ENCODE assay signal across 1 cellular context in the genomic region with DNA sequence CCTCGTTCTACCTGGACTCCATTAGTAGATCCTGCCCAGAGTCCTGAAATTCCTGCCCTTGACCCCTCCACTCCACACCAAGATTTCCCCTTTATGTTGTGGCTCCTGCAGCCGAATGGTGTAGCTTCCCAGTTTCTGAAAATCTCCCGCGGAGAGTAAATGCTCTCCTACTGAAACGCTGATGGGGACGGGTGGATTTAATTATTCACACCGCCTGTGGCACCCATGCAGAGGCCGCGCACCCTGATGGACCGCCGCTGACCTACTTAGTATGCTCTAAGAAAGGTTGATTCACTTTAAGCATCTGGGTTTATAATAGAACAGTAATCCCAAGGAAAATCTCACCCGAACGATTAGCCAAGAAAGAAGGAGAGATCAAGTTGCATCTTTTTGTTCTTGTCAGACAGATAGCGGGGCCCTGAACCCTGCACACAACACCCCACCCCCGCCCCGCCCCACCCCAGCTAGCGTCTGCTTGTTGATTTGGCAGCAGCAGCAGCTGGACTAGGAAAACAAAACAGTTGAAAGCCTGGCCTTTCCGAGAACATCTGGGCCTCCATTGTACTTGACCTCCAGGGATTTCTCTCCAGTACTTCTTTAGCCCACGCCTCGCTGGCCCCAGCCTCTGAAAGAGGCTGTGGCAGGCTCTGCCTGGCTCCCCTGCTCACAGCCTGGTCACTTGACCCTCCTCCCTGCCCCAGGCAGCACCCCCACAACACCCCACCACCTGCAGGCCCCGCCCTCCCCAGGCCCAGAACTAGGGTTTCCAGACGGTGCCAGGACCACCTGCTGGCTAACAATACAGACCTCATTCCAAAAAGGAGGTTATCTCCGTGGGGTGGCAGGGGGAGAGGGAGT.
TF ChIP-seq lines count a peak whose summit lies in the region.

No MANE protein-coding gene starts in this region.

TF ChIP-seq in GM23338, 12 proteins besides CTCF, POLR2A, EP300 and RAD21 (continued from another document):
- TF ChIP-seq, protein P1, sequence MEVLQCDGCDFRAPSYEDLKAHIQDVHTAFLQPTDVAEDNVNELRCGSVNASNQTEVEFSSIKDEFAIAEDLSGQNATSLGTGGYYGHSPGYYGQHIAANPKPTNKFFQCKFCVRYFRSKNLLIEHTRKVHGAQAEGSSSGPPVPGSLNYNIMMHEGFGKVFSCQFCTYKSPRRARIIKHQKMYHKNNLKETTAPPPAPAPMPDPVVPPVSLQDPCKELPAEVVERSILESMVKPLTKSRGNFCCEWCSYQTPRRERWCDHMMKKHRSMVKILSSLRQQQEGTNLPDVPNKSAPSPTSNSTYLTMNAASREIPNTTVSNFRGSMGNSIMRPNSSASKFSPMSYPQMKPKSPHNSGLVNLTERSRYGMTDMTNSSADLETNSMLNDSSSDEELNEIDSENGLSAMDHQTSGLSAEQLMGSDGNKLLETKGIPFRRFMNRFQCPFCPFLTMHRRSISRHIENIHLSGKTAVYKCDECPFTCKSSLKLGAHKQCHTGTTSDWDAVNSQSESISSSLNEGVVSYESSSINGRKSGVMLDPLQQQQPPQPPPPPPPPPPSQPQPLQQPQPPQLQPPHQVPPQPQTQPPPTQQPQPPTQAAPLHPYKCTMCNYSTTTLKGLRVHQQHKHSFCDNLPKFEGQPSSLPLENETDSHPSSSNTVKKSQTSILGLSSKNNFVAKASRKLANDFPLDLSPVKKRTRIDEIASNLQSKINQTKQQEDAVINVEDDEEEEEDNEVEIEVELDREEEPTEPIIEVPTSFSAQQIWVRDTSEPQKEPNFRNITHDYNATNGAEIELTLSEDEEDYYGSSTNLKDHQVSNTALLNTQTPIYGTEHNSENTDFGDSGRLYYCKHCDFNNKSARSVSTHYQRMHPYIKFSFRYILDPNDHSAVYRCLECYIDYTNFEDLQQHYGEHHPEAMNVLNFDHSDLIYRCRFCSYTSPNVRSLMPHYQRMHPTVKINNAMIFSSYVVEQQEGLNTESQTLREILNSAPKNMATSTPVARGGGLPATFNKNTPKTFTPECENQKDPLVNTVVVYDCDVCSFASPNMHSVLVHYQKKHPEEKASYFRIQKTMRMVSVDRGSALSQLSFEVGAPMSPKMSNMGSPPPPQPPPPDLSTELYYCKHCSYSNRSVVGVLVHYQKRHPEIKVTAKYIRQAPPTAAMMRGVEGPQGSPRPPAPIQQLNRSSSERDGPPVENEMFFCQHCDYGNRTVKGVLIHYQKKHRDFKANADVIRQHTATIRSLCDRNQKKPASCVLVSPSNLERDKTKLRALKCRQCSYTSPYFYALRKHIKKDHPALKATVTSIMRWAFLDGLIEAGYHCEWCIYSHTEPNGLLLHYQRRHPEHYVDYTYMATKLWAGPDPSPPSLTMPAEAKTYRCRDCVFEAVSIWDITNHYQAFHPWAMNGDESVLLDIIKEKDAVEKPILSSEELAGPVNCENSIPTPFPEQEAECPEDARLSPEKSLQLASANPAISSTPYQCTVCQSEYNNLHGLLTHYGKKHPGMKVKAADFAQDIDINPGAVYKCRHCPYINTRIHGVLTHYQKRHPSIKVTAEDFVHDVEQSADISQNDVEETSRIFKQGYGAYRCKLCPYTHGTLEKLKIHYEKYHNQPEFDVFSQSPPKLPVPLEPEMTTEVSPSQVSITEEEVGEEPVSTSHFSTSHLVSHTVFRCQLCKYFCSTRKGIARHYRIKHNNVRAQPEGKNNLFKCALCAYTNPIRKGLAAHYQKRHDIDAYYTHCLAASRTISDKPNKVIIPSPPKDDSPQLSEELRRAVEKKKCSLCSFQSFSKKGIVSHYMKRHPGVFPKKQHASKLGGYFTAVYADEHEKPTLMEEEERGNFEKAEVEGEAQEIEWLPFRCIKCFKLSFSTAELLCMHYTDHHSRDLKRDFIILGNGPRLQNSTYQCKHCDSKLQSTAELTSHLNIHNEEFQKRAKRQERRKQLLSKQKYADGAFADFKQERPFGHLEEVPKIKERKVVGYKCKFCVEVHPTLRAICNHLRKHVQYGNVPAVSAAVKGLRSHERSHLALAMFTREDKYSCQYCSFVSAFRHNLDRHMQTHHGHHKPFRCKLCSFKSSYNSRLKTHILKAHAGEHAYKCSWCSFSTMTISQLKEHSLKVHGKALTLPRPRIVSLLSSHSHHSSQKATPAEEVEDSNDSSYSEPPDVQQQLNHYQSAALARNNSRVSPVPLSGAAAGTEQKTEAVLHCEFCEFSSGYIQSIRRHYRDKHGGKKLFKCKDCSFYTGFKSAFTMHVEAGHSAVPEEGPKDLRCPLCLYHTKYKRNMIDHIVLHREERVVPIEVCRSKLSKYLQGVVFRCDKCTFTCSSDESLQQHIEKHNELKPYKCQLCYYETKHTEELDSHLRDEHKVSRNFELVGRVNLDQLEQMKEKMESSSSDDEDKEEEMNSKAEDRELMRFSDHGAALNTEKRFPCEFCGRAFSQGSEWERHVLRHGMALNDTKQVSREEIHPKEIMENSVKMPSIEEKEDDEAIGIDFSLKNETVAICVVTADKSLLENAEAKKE (CRISPR knock-in tag; IDR thresholded peaks at IDR 0.05): no peak
- TF ChIP-seq POLR2AphosphoS5 (IDR thresholded peaks at IDR 0.05; ENCODE audit: low read depth): no peak
- TF ChIP-seq JUNB (IDR thresholded peaks at IDR 0.05; ENCODE audit: unreplicated experiment): no peak
- TF ChIP-seq ETS1 (IDR thresholded peaks at IDR 0.05): no peak
- TF ChIP-seq, protein P2, sequence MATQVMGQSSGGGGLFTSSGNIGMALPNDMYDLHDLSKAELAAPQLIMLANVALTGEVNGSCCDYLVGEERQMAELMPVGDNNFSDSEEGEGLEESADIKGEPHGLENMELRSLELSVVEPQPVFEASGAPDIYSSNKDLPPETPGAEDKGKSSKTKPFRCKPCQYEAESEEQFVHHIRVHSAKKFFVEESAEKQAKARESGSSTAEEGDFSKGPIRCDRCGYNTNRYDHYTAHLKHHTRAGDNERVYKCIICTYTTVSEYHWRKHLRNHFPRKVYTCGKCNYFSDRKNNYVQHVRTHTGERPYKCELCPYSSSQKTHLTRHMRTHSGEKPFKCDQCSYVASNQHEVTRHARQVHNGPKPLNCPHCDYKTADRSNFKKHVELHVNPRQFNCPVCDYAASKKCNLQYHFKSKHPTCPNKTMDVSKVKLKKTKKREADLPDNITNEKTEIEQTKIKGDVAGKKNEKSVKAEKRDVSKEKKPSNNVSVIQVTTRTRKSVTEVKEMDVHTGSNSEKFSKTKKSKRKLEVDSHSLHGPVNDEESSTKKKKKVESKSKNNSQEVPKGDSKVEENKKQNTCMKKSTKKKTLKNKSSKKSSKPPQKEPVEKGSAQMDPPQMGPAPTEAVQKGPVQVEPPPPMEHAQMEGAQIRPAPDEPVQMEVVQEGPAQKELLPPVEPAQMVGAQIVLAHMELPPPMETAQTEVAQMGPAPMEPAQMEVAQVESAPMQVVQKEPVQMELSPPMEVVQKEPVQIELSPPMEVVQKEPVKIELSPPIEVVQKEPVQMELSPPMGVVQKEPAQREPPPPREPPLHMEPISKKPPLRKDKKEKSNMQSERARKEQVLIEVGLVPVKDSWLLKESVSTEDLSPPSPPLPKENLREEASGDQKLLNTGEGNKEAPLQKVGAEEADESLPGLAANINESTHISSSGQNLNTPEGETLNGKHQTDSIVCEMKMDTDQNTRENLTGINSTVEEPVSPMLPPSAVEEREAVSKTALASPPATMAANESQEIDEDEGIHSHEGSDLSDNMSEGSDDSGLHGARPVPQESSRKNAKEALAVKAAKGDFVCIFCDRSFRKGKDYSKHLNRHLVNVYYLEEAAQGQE (IDR thresholded peaks at IDR 0.05; ENCODE audit: unreplicated experiment): no peak
- TF ChIP-seq EZH2 (IDR thresholded peaks at IDR 0.05; ENCODE audit: low read depth, unreplicated experiment): no peak
- TF ChIP-seq STAT1 (IDR thresholded peaks at IDR 0.05; ENCODE audit: unreplicated experiment): no peak
- no peak for TF ChIP-seq NANOG (IDR thresholded peaks at IDR 0.05; ENCODE audit: borderline replicate concordance)
